11 cellular contexts compared by ENCODE assay signal in the genomic region with DNA sequence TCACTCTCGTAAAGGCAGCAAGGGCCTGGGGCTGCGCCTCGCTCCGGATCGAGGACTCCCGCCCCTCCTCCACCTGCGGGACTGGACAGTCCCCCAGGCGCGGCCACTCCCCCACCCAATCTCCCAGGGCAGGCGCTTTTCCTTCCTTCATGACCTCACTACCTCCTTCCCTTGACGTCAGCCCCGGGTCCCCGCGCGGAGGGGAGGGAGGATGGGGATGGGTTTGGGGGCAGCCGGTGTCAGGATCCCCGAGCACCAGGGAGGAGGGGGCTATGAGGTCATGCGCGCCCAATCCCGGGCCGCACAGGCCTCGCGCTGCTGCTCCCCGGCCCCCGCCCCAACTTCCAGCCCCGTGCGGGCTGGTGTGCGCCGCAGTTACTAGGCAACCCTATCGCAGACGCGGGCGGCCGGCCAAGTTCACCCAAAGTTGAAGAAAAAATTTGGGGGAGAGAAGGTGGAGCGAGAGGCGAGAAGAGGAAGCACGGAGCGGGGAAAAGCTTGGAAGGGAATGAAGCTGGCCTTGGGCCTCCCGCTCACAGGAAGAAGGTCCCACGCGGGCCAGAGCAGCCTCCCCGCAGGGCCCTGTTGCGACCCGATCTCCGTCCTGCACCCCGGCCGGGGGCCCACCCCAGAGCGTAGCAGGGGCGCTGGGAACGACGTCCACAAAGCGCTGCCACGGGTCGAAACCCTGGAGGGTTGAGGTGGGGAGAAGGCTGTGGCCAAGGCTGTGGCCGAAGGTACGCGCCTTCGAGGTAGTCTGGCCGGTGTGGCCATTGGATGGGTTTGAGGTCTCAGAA. TPM values are rescaled to one million over a fixed set of nuclear protein-coding genes. Genes with fewer than 3 reads are reported as not detected.
DNase-seq lines count a peak whose midpoint lies in the region; ATAC-seq and TF ChIP-seq lines count a peak whose summit lies in the region.
"Had no signal": no experiment of that assay in that cellular context is flagged by ENCODE, and none has a peak within 500 bp of the region (broad histone marks: within the 10 kb centered on the region; RNA-seq: fewer than 3 reads in every experiment).

No MANE protein-coding gene starts in this region.

- TF ChIP-seq CTCF in endothelial cell (IDR thresholded peaks at IDR 0.05; ENCODE audit: unreplicated experiment) (no peak), lung (IDR thresholded peaks at IDR 0.05; ENCODE audit: control extremely low read depth, extremely low read depth) (no peak)

- H3K36me3 Mint-ChIP-seq in endothelial cell (ENCODE audit: low read depth, unreplicated experiment): no peaks in the 10 kb centered on the region

- H3K9me3 Mint-ChIP-seq in stimulated activated naive CD8-positive, alpha-beta T cell treated with anti-CD3 and anti-CD28 coated beads, Interleukin-15, amount 100 ng/mL, for 72 hours: no peaks in the 10 kb centered on the region
- no peaks in the 10 kb centered on the region for H3K9me3 Mint-ChIP-seq in endothelial cell (ENCODE audit: unreplicated experiment)
- H3K9me3 Mint-ChIP-seq: dendritic cell treated with granulocyte-macrophage colony-stimulating factor and Interleukin-4, amounts not matched to agents 40 ng/mL and 50 ng/mL, for 4 days had no signal

- H3K36me3 ChIP-seq in lung (ENCODE audit: control insufficient read depth in 2 of 2, insufficient read depth in 2 of 2, low read length in 2 of 2) (no peaks in the 10 kb centered on the region), aorta (ENCODE audit: control insufficient read depth in 1 of 2, insufficient read depth in 2 of 2, low read length in 1 of 2) (no peaks in the 10 kb centered on the region)
- H3K36me3 ChIP-seq: neutrophil had no signal

- H3K27ac Mint-ChIP-seq in stimulated activated naive CD8-positive, alpha-beta T cell treated with anti-CD3 and anti-CD28 coated beads, Interleukin-15, amount 100 ng/mL, for 72 hours: no peak overlapping the region
- no peak overlapping the region for H3K27ac Mint-ChIP-seq in endothelial cell (ENCODE audit: unreplicated experiment)
- H3K27ac Mint-ChIP-seq: dendritic cell treated with granulocyte-macrophage colony-stimulating factor and Interleukin-4, amounts not matched to agents 40 ng/mL and 50 ng/mL, for 4 days had no signal

- DNase-seq in stimulated activated naive CD8-positive, alpha-beta T cell treated with anti-CD3 and anti-CD28 coated beads, Interleukin-15, amount 100 ng/mL, for 72 hours: no peak
- no peak for DNase-seq in stimulated activated naive CD8-positive, alpha-beta T cell treated with anti-CD3 and anti-CD28 coated beads, Interleukin-15, Interleukin-2, amounts not matched to agents 100 U/mL and 50 U/mL, for 24 hours
- DNase-seq in endothelial cell (ENCODE audit: low spot score) (peak; percentile 16), lung (ENCODE audit: low spot score) (no peak), aorta (no peak), NCI-H2029 treated with DMSO at 0.1 percent for 48 hours (lab: John Stamatoyannopoulos, UW) (no peak)
- no peak for DNase-seq in stimulated activated CD4-positive, alpha-beta T cell treated with anti-CD3 and anti-CD28 coated beads, Interleukin-4, amount 100 ng/mL, for 4 hours
- DNase-seq: activated T-cell treated with anti-CD3 and anti-CD28 coated beads, Interleukin-2, amount 50 U/mL, for 1 hour had no signal

- 3 to 4% methylated on average over 58 to 59 of the region's 59 CpGs for WGBS in lung, 2 donors
- WGBS in aorta, 2 donors: 2 to 3% methylated on average over 53 to 59 of the region's 59 CpGs

- intact Hi-C loops in aorta (cut with DNase I): no loop called here

- peaks cover 21% of the 10 kb centered on the region for H3K27me3 ChIP-seq in lung (ENCODE audit: control insufficient read depth, insufficient read depth)
- H3K27me3 ChIP-seq in aorta (ENCODE audit: control insufficient read depth in 1 of 2, insufficient read depth in 2 of 2, low read length in 1 of 2): peaks cover 0 to 2% of the 10 kb centered on the region in 2 donors

- H3K4me1 ChIP-seq in lung (ENCODE audit: control insufficient read depth in 2 of 2, insufficient read depth in 2 of 2, low read length in 2 of 2) (peaks cover 0 to 4% of the 10 kb centered on the region in 2 donors), aorta (ENCODE audit: control insufficient read depth in 1 of 2, insufficient read depth in 2 of 2, low read length in 2 of 2) (no peaks in the 10 kb centered on the region)

- H3K4me1 Mint-ChIP-seq in stimulated activated naive CD8-positive, alpha-beta T cell treated with anti-CD3 and anti-CD28 coated beads, Interleukin-15, amount 100 ng/mL, for 72 hours: peaks cover 32% of the 10 kb centered on the region
- H3K4me1 Mint-ChIP-seq in endothelial cell (ENCODE audit: unreplicated experiment): peaks cover 12% of the 10 kb centered on the region

- H3K27me3 Mint-ChIP-seq in stimulated activated naive CD8-positive, alpha-beta T cell treated with anti-CD3 and anti-CD28 coated beads, Interleukin-15, amount 100 ng/mL, for 72 hours: peaks cover 92% of the 10 kb centered on the region
- peaks cover 36% of the 10 kb centered on the region for H3K27me3 Mint-ChIP-seq in endothelial cell (ENCODE audit: unreplicated experiment)

- peak overlapping the region; percentile 35 to 36 for H3K4me3 Mint-ChIP-seq in stimulated activated naive CD8-positive, alpha-beta T cell treated with anti-CD3 and anti-CD28 coated beads, Interleukin-15, amount 100 ng/mL, for 72 hours
- H3K4me3 Mint-ChIP-seq in endothelial cell (ENCODE audit: unreplicated experiment): no peak overlapping the region
- H3K4me3 Mint-ChIP-seq: dendritic cell treated with granulocyte-macrophage colony-stimulating factor and Interleukin-4, amounts not matched to agents 40 ng/mL and 50 ng/mL, for 4 days had no signal

- peak; percentile 26 for ATAC-seq in stimulated activated naive CD8-positive, alpha-beta T cell treated with anti-CD3 and anti-CD28 coated beads, Interleukin-15, amount 100 ng/mL, for 72 hours
- ATAC-seq in stimulated activated naive CD8-positive, alpha-beta T cell treated with anti-CD3 and anti-CD28 coated beads, Interleukin-15, Interleukin-2, amounts not matched to agents 100 U/mL and 50 U/mL, for 24 hours: no peak
- ATAC-seq in lung (ENCODE audit: insufficient read depth, low FRiP score) (peak; percentile 21), aorta (ENCODE audit: low FRiP score) (peak; percentile 7), HG02678 (IDR thresholded peaks at IDR 0.05; ENCODE audit: unreplicated experiment) (no peak)

- no peak overlapping the region for H3K4me3 ChIP-seq in lung
- H3K4me3 ChIP-seq in aorta (ENCODE audit: low read length in 2 of 2): no peak overlapping the region

- peaks cover 0 to 10% of the 10 kb centered on the region in 2 donors for H3K9me3 ChIP-seq in lung (ENCODE audit: control insufficient read depth in 2 of 2, insufficient read depth in 1 of 2, low read length in 1 of 2)
- H3K9me3 ChIP-seq in aorta (ENCODE audit: control insufficient read depth, low read length): no peaks in the 10 kb centered on the region
- H3K9me3 ChIP-seq: neutrophil had no signal

- H3K27ac ChIP-seq in lung (ENCODE audit: low read depth in 1 of 2, low read length in 1 of 2): peak overlapping the region in 1 of 2 donors; percentile 18
- no peak overlapping the region for H3K27ac ChIP-seq in aorta (ENCODE audit: low read depth in 1 of 2, low read length in 2 of 2)
- H3K27ac ChIP-seq: neutrophil had no signal

RNA-seq across cellular contexts. Expression of gene WT1, which starts 8.3 kb away (rescaled TPM):
- total RNA-seq in endothelial cell (ENCODE audit: unreplicated experiment) (not detected), lung (under 1 TPM; 0.34 to 0.92 TPM), aorta (under 1 TPM in 1 of 2 donors, not detected in 1; 0.87 TPM)
- polyA plus RNA-seq in lung (under 1 TPM; 0.07 to 0.59 TPM), aorta (under 1 TPM in 1 of 2 donors, not detected in 1; 0.15 TPM)

Comparison
In these comparisons a context has a peak if more than half of its experiments do, and no peak if none do; other contexts are left out.
1. ATAC-seq: peak in stimulated activated naive CD8-positive, alpha-beta T cell treated with anti-CD3 and anti-CD28 coated beads, Interleukin-15, amount 100 ng/mL, for 72 hours (single experiment), lung (single experiment) and aorta (single experiment); none in stimulated activated naive CD8-positive, alpha-beta T cell treated with anti-CD3 and anti-CD28 coated beads, Interleukin-15, Interleukin-2, amounts not matched to agents 100 U/mL and 50 U/mL, for 24 hours (single experiment) and HG02678 (single experiment).